Comparison of ENCODE assay signal across 9 cellular contexts in genomic region chr7:73717025-73717807, GRCh38. TPM values are rescaled to one million over a fixed set of nuclear protein-coding genes. Genes with fewer than 3 reads are reported as not detected.
DNase-seq lines count a peak whose midpoint lies in the region; ATAC-seq and TF ChIP-seq lines count a peak whose summit lies in the region.
"Had no signal": no experiment of that assay in that cellular context is flagged by ENCODE, and none has a peak within 500 bp of the region (broad histone marks: within the 10 kb centered on the region; RNA-seq: fewer than 3 reads in every experiment).

No MANE protein-coding gene starts in this region.

- DNase-seq in A673 (ENCODE audit: low spot score) (no peak), ascending aorta (ENCODE audit: low spot score in 2 of 2) (no peak), mesothelial cell of epicardium (ENCODE audit: low spot score in 2 of 2, unreplicated experiment in 2 of 2) (no peak), HK-2 (ENCODE audit: unreplicated experiment) (no peak), lower leg skin (ENCODE audit: low spot score in 2 of 2) (no peak), NCI-H146 (lab: John Stamatoyannopoulos, UW) (no peak), body of pancreas (no peak)
- DNase-seq: NCI-H2227 treated with DMSO at 0.1 percent for 48 hours had no signal

- H3K27ac ChIP-seq in A673 (ENCODE audit: low read depth, low read length, poor library complexity, severe bottlenecking) (peak overlapping the region; percentile 77), ascending aorta (peak overlapping the region; percentile 27 to 51), body of pancreas (no peak overlapping the region)

- H3K4me3 Mint-ChIP-seq in mesothelial cell of epicardium: peak overlapping the region; percentile 65

- no peak overlapping the region for H3K27ac Mint-ChIP-seq in mesothelial cell of epicardium

- peaks cover 4% of the 10 kb centered on the region for H3K36me3 Mint-ChIP-seq in mesothelial cell of epicardium

- WGBS in lower leg skin, 2 donors: 70 to 77% methylated on average over 13 of the region's 13 CpGs
- WGBS in body of pancreas, 2 donors: 78 to 86% methylated on average over 11 to 13 of the region's 13 CpGs

- H3K36me3 ChIP-seq in A673 (ENCODE audit: insufficient read depth, low read length, poor library complexity, severe bottlenecking): no peaks in the 10 kb centered on the region
- H3K36me3 ChIP-seq in ascending aorta: no peaks in the 10 kb centered on the region
- no peaks in the 10 kb centered on the region for H3K36me3 ChIP-seq in body of pancreas (replicated peaks in 1 of 2; ENCODE audit: insufficient read depth in 1 of 2, low read depth in 2 of 2)

- BruUV-seq in A673 (replicated peaks; lab: Mats Ljungman, UMichigan): no TSS peak

- POLR2A ChIA-PET in A673 (lab: Charles Lee; ENCODE audit: low non-redundant PET): no interaction called here

- CTCF ChIA-PET in A673 (lab: Charles Lee): interaction anchor here (0.5 kb wide), 1 partner anchor 16 kb away, joined by 5 read pairs; no protein-coding TSS in a partner anchor

- peak overlapping the region; percentile 99 for H3K4me3 ChIP-seq in A673 (ENCODE audit: low read depth, low read length, poor library complexity, severe bottlenecking)
- peak overlapping the region; percentile 7 for H3K4me3 ChIP-seq in GM12875 (ENCODE audit: low read depth, low read length)
- H3K4me3 ChIP-seq in ascending aorta: peak overlapping the region in 1 of 2 donors; percentile 97
- H3K4me3 ChIP-seq in lower leg skin (ENCODE audit: low read depth, poor library complexity, severe bottlenecking): no peak overlapping the region
- H3K4me3 ChIP-seq in body of pancreas: no peak overlapping the region

- no peaks in the 10 kb centered on the region for H3K9me3 Mint-ChIP-seq in mesothelial cell of epicardium

- peaks cover 4% of the 10 kb centered on the region for H3K27me3 Mint-ChIP-seq in mesothelial cell of epicardium (ENCODE audit: low read depth)

- H3K9me3 ChIP-seq in A673 (ENCODE audit: low read depth, low read length, poor library complexity, severe bottlenecking) (no peaks in the 10 kb centered on the region), ascending aorta (no peaks in the 10 kb centered on the region), body of pancreas (no peaks in the 10 kb centered on the region)

- H3K4me1 Mint-ChIP-seq in mesothelial cell of epicardium: peaks cover 23% of the 10 kb centered on the region

- TF ChIP-seq CTCF in A673 (conservative IDR thresholded peaks at IDR 0.05; ENCODE audit: low read depth, low read length): no peak
- no peak for TF ChIP-seq CTCF in GM12875 (IDR thresholded peaks at IDR 0.05; ENCODE audit: borderline replicate concordance, insufficient read depth, low read depth, low read length)
- no peak for TF ChIP-seq CTCF in ascending aorta (IDR thresholded peaks at IDR 0.05)
- TF ChIP-seq CTCF in mesothelial cell of epicardium (IDR thresholded peaks at IDR 0.05; ENCODE audit: unreplicated experiment): no peak
- no peak for TF ChIP-seq CTCF in lower leg skin (IDR thresholded peaks at IDR 0.05)
- no peak for TF ChIP-seq CTCF in body of pancreas (IDR thresholded peaks at IDR 0.05)

- H3K27me3 ChIP-seq in A673 (replicated peaks; ENCODE audit: insufficient read depth, low read depth, low read length, poor library complexity): no peaks in the 10 kb centered on the region
- H3K27me3 ChIP-seq in ascending aorta: no peaks in the 10 kb centered on the region
- no peaks in the 10 kb centered on the region for H3K27me3 ChIP-seq in body of pancreas

- ATAC-seq in body of pancreas: no peak

- H3K4me1 ChIP-seq in A673 (ENCODE audit: insufficient read depth, low read length, poor library complexity, severe bottlenecking): peaks cover 40% of the 10 kb centered on the region
- H3K4me1 ChIP-seq in ascending aorta: peaks cover 20 to 43% of the 10 kb centered on the region in 2 donors
- H3K4me1 ChIP-seq in body of pancreas: peaks cover 34% of the 10 kb centered on the region

- intact Hi-C loops in A673 (cut with micrococcal nuclease; ENCODE audit: unreplicated experiment): loop anchor here (5.0 kb wide), 1 partner anchor 50 kb away; the partner anchor contains the start of gene VPS37D
- intact Hi-C loops in ascending aorta (cut with DNase I): no loop called here
- intact Hi-C loops in lower leg skin (cut with DNase I; ENCODE audit: low total_unique reads): no loop called here
- intact Hi-C loops in body of pancreas (cut with DNase I): loop anchor here (5.0 kb wide), 1 partner anchor 105 kb away; no protein-coding TSS in a partner anchor

- TF ChIP-seq POLR2A in lower leg skin (IDR thresholded peaks at IDR 0.05) (no peak), body of pancreas (IDR thresholded peaks at IDR 0.05) (no peak)

RNA-seq across cellular contexts. Expression of gene STX1A, which starts 2.3 kb away (rescaled TPM):
- total RNA-seq in A673 (2021) (37.8 and 47.1 TPM in 2 replicates), ascending aorta (13.1 TPM), mesothelial cell of epicardium (12.5 to 15.5 TPM (median 13.2 TPM) in 3 replicates), lower leg skin (1 to 10 TPM; 2.9 to 9.2 (median 4.6) TPM), body of pancreas (10 to 100 TPM in 1 of 2 donors, 1 to 10 TPM in 1; 9.9 to 12.5 TPM)

RNA-seq across cellular contexts. Expression of gene ABHD11, which starts 21.4 kb away (rescaled TPM):
- total RNA-seq in A673 (2021) (20.7 and 22.9 TPM in 2 replicates), ascending aorta (55.7 TPM), mesothelial cell of epicardium (33.9 to 40.7 TPM (median 35.2 TPM) in 3 replicates), lower leg skin (10 to 100 TPM; 24.9 to 29.0 (median 26.3) TPM), body of pancreas (10 to 100 TPM; 21.5 to 22.7 TPM)

RNA-seq across cellular contexts. Expression of gene BUD23, which starts 33.8 kb away (rescaled TPM):
- total RNA-seq in A673 (2021): 133 and 138 TPM in 2 replicates
- 5.6 TPM for total RNA-seq in ascending aorta
- 64.2 to 70.2 TPM (median 69.1 TPM) in 3 replicates for total RNA-seq in mesothelial cell of epicardium
- total RNA-seq in lower leg skin: 10 to 100 TPM; 46.3 to 57.8 (median 53.2) TPM
- total RNA-seq in body of pancreas: 10 to 100 TPM; 34.3 to 43.3 TPM

RNA-seq across cellular contexts. Expression of gene DNAJC30, which starts 34.0 kb away (rescaled TPM):
- total RNA-seq in A673 (2021) (11.1 and 11.8 TPM in 2 replicates), ascending aorta (16.0 TPM), mesothelial cell of epicardium (13.1 to 14.8 TPM (median 14.6 TPM) in 3 replicates), lower leg skin (1 to 10 TPM; 3.4 to 6.1 (median 4.1) TPM), body of pancreas (1 to 10 TPM; 3.6 to 5.6 TPM)

RNA-seq across cellular contexts. Expression of gene VPS37D, which starts 49.6 kb away (rescaled TPM):
- total RNA-seq in A673 (2021) (8.7 and 10.1 TPM in 2 replicates), ascending aorta (1.3 TPM), mesothelial cell of epicardium (15.4 to 16.7 TPM (median 16.1 TPM) in 3 replicates), lower leg skin (1 to 10 TPM; 2.4 to 6.9 (median 4.1) TPM), body of pancreas (1 to 10 TPM; 1.3 to 6.0 TPM)

Comparison
In these comparisons a context has a peak if more than half of its experiments do, and no peak if none do; other contexts are left out.
1. H3K27ac ChIP-seq: peak in A673 (single experiment) and ascending aorta (2 of 2); none in body of pancreas (0 of 4).
2. H3K4me3 ChIP-seq: peak in A673 (single experiment) and GM12875 (single experiment); none in lower leg skin (single experiment) and body of pancreas (0 of 2).
3. intact Hi-C loops: an anchor here in A673 (5.0 kb wide) and body of pancreas (5.0 kb wide); none called in ascending aorta and lower leg skin.